8 cellular contexts compared by ENCODE assay signal in the genomic region with DNA sequence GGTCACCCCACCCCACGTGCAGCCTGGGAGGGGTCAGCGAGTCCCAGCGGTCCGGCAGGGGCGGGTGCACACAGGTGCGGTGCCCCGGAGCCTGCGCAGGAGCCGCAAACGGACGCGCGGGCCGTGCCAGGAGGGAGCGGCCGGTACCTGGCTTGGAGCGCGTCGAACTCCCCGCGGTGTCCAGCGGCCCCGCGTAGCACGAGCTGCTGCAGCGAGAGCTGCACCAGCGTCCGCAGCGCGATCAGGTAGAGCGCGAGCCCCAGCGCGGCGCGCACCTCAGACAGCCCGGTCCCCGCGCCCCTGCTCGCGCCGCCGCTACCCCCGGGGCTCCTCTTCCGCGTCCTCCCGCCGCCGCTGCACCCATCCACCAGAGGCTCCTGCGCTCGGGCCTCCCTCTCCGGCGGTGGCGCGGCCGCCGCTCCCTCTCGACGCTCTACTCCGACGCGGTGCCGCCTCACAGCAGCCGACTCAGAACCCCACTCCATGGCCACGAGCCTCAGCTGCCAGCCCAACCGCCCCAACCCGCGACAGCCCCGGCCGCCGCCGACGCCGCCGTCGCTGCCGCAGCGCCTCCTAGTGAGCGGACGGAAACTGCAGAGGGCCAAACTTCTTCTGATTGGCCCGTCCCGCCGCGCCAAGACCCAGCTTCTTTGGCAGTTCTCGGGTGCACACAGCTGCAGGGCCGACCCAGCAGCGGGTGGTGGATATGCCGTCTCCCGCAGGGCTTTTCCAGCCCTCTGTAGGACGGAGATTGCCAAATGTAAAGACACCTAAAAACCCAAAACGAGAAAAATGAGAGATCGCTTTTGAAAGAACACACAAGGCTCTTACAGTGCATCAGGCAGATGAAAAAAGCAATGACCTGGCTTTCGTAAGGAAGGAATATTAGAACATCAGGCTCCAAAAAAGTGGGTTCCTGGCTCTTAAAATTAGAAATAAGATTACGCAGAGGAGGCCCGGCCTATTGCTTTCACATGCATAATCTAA. TPM values are rescaled to one million over a fixed set of nuclear protein-coding genes. Genes with fewer than 3 reads are reported as not detected.
DNase-seq lines count a peak whose midpoint lies in the region; ATAC-seq and TF ChIP-seq lines count a peak whose summit lies in the region.

A gene with protein sequence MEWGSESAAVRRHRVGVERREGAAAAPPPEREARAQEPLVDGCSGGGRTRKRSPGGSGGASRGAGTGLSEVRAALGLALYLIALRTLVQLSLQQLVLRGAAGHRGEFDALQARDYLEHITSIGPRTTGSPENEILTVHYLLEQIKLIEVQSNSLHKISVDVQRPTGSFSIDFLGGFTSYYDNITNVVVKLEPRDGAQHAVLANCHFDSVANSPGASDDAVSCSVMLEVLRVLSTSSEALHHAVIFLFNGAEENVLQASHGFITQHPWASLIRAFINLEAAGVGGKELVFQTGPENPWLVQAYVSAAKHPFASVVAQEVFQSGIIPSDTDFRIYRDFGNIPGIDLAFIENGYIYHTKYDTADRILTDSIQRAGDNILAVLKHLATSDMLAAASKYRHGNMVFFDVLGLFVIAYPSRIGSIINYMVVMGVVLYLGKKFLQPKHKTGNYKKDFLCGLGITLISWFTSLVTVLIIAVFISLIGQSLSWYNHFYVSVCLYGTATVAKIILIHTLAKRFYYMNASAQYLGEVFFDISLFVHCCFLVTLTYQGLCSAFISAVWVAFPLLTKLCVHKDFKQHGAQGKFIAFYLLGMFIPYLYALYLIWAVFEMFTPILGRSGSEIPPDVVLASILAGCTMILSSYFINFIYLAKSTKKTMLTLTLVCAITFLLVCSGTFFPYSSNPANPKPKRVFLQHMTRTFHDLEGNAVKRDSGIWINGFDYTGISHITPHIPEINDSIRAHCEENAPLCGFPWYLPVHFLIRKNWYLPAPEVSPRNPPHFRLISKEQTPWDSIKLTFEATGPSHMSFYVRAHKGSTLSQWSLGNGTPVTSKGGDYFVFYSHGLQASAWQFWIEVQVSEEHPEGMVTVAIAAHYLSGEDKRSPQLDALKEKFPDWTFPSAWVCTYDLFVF (minus strand): TSS at position 575 of the 987 bp plus-strand sequence. CDS start 90 bp downstream, at position 485.

- H2AFZ ChIP-seq in OCI-LY1 (ENCODE audit: low read length): 0 out of 2 replicates have a peak within 1 kb of the TSS, but pooled peaks have one; percentile 9

- DNase-seq in DMS153 (lab: John Stamatoyannopoulos, UW) (peak; percentile 78), HuH-7.5 (ENCODE audit: low spot score) (peak; percentile 65), activated T-cell treated with anti-CD3 and anti-CD28 coated beads for 24 hours (ENCODE audit: low read depth) (peak; percentile 87), epithelial cell of proximal tubule (ENCODE audit: low read depth) (no peak)
- DNase-seq in stimulated activated CD8-positive, alpha-beta memory T cell treated with anti-CD3 and anti-CD28 coated beads, Interleukin-4, amount 100 ng/mL, for 48 hours: peak; percentile 94

- H3K9ac ChIP-seq in OCI-LY1 (ENCODE audit: low read length) (peak within 1 kb of the TSS; percentile 87), mucosa of rectum (ENCODE audit: low read depth in 1 of 2, low read length in 2 of 2) (peak within 1 kb of the TSS; percentile 81 to 91)

- H3K36me3 ChIP-seq in OCI-LY1 (ENCODE audit: insufficient read depth, low read length) (peaks cover 25% of the 10 kb centered on the region; the same call in 1 of the 2 replicates), mucosa of rectum (ENCODE audit: control insufficient read depth in 2 of 2, insufficient read depth in 2 of 2, low read length in 2 of 2) (no peaks in the 10 kb centered on the region)

- peak; percentile 96 for TF ChIP-seq CTCF in OCI-LY1 (IDR thresholded peaks at IDR 0.05; ENCODE audit: low read length)
- TF ChIP-seq CTCF in epithelial cell of proximal tubule (conservative IDR thresholded peaks at IDR 0.05; ENCODE audit: low read depth, low read length): peak; percentile 76

- H3F3A ChIP-seq in OCI-LY1 (ENCODE audit: insufficient read depth, low read length): no peaks in the 10 kb centered on the region

- H3K9me3 ChIP-seq in OCI-LY1 (ENCODE audit: low read length) (0 out of 2 replicates have a peak, but pooled peaks cover 2% of the 10 kb centered on the region), mucosa of rectum (ENCODE audit: control insufficient read depth in 2 of 2, low read length in 2 of 2) (no peaks in the 10 kb centered on the region)

- H3K27ac ChIP-seq in OCI-LY1 (ENCODE audit: low read depth, low read length, poor library complexity, severe bottlenecking) (peak within 1 kb of the TSS; percentile 73), mucosa of rectum (ENCODE audit: low read depth in 2 of 2, low read length in 2 of 2) (peak within 1 kb of the TSS; percentile 85 to 86)

- ATAC-seq in GM21528 (IDR thresholded peaks at IDR 0.05; ENCODE audit: low FRiP score, unreplicated experiment): peak; percentile 88

- no peaks in the 10 kb centered on the region for H3K9me2 ChIP-seq in OCI-LY1 (ENCODE audit: low read depth, low read length)

- H3K4me3 ChIP-seq in OCI-LY1 (ENCODE audit: low read depth, low read length, poor library complexity, severe bottlenecking): peak within 1 kb of the TSS; percentile 88
- peak within 1 kb of the TSS; percentile 99 for H3K4me3 ChIP-seq in epithelial cell of proximal tubule (ENCODE audit: low read depth, low read length)
- peak within 1 kb of the TSS; percentile 96 for H3K4me3 ChIP-seq in mucosa of rectum (ENCODE audit: low read length in 2 of 2)

- H3K4me1 ChIP-seq in OCI-LY1 (ENCODE audit: insufficient read depth, low read length, severe bottlenecking) (peaks cover 43% of the 10 kb centered on the region), mucosa of rectum (ENCODE audit: control insufficient read depth in 2 of 2, insufficient read depth in 2 of 2, low read length in 2 of 2) (peaks cover 8 to 31% of the 10 kb centered on the region in 2 donors)

- peaks cover 7% of the 10 kb centered on the region; the same call in 1 of the 2 replicates for H3K79me2 ChIP-seq in OCI-LY1 (ENCODE audit: insufficient read depth, low read length)

- peak within 1 kb of the TSS; percentile 65 for H3K4me2 ChIP-seq in OCI-LY1 (ENCODE audit: low read length)

- H3K27me3 ChIP-seq in OCI-LY1 (ENCODE audit: insufficient read depth, low read length): no peaks in the 10 kb centered on the region
- no peaks in the 10 kb centered on the region for H3K27me3 ChIP-seq in mucosa of rectum (ENCODE audit: control insufficient read depth in 2 of 2, insufficient read depth in 2 of 2, low read length in 2 of 2)

- H4K20me1 ChIP-seq in OCI-LY1 (ENCODE audit: insufficient read depth, low read length): no peaks in the 10 kb centered on the region

RNA-seq across cellular contexts. Expression of the gene that starts here (rescaled TPM):
- 13.2 and 21.3 TPM in 2 replicates for total RNA-seq in epithelial cell of proximal tubule
